In genomic region chr11:76380161-76380976, GRCh38 we compare ENCODE assay signal across 7 cellular contexts. TPM values are rescaled to one million over a fixed set of nuclear protein-coding genes. Genes with fewer than 3 reads are reported as not detected.
DNase-seq lines count a peak whose midpoint lies in the region; ATAC-seq lines count a peak whose summit lies in the region.

No MANE protein-coding gene starts in this region.

- H3K27ac Mint-ChIP-seq in activated naive CD4-positive, alpha-beta T cell treated with anti-CD3 and anti-CD28 coated beads, Interleukin-2, amount 50 U/mL, for 24 hours = peak overlapping the region; percentile 97

- DNase-seq in RPMI7951 (ENCODE audit: low read depth) = peak; percentile 28
- DNase-seq in left ventricle myocardium superior = peak; percentile 49
- peak; percentile 75 for DNase-seq in sciatic nerve (ENCODE audit: low spot score)
- DNase-seq in amniotic stem cell (lab: John Stamatoyannopoulos, UW) = no peak

- peak overlapping the region; percentile 93 for H3K4me3 Mint-ChIP-seq in activated naive CD4-positive, alpha-beta T cell treated with anti-CD3 and anti-CD28 coated beads, Interleukin-2, amount 50 U/mL, for 24 hours

- H3K27me3 Mint-ChIP-seq in activated naive CD4-positive, alpha-beta T cell treated with anti-CD3 and anti-CD28 coated beads, Interleukin-2, amount 50 U/mL, for 24 hours = no peaks in the 10 kb centered on the region

- peak; percentile 15 for ATAC-seq in GM18511 (IDR thresholded peaks at IDR 0.05; ENCODE audit: unreplicated experiment)
- ATAC-seq in HG02970 (IDR thresholded peaks at IDR 0.05; ENCODE audit: low FRiP score, unreplicated experiment) = peak; percentile 6
- no peak for ATAC-seq in left ventricle myocardium superior
- no peak for ATAC-seq in sciatic nerve

- H3K36me3 Mint-ChIP-seq in activated naive CD4-positive, alpha-beta T cell treated with anti-CD3 and anti-CD28 coated beads, Interleukin-2, amount 50 U/mL, for 24 hours = peaks cover 1% of the 10 kb centered on the region

- intact Hi-C loops in left ventricle myocardium superior (cut with micrococcal nuclease) = no loop called here
- intact Hi-C loops in sciatic nerve (cut with DNase I) = no loop called here

- peaks cover 73% of the 10 kb centered on the region for H3K4me1 Mint-ChIP-seq in activated naive CD4-positive, alpha-beta T cell treated with anti-CD3 and anti-CD28 coated beads, Interleukin-2, amount 50 U/mL, for 24 hours

- no peaks in the 10 kb centered on the region for H3K9me3 Mint-ChIP-seq in activated naive CD4-positive, alpha-beta T cell treated with anti-CD3 and anti-CD28 coated beads, Interleukin-2, amount 50 U/mL, for 24 hours

RNA-seq across cellular contexts. Expression of gene THAP12, which starts 0.6 kb away (rescaled TPM):
- total RNA-seq in RPMI7951 (2014; rRNA removed; shearing (Covaris generic)) = 56.9 and 69.9 TPM in 2 replicates
- 19.0 TPM for total RNA-seq in left ventricle myocardium superior
- 45.6 TPM for total RNA-seq in sciatic nerve

RNA-seq across cellular contexts. Expression of gene GVQW3, which starts 0.8 kb away (rescaled TPM):
- 2.5 and 3.6 TPM in 2 replicates for total RNA-seq in RPMI7951 (2014; rRNA removed; shearing (Covaris generic))
- total RNA-seq in left ventricle myocardium superior = 2.3 TPM
- 6.2 TPM for total RNA-seq in sciatic nerve

Comparison
In these comparisons a context has a peak if more than half of its experiments do, and no peak if none do; other contexts are left out.
1. ATAC-seq: peak in GM18511 (single experiment) and HG02970 (single experiment); none in left ventricle myocardium superior (single experiment) and sciatic nerve (single experiment).